Comparison of ENCODE assay signal across 16 cellular contexts in genomic region chr20:58160451-58161051, GRCh38.
DNase-seq lines count a peak whose midpoint lies in the region; ATAC-seq and TF ChIP-seq lines count a peak whose summit lies in the region.
"Had no signal": no experiment of that assay in that cellular context is flagged by ENCODE, and none has a peak within 500 bp of the region (broad histone marks: within the 10 kb centered on the region; RNA-seq: fewer than 3 reads in every experiment).

No MANE protein-coding gene starts in this region.

- TF ChIP-seq CTCF in gastrocnemius medialis (IDR thresholded peaks at IDR 0.05 in 4 of 5, conservative IDR thresholded peaks at IDR 0.05 in 1 of 5) = no peak

- in situ Hi-C loops in gastrocnemius medialis (cut with MboI; ENCODE audit: low sequenced_read_pairs in 4 of 4) = no loop called here

- H3K4me1 ChIP-seq in SJSA1 (replicated peaks) = peaks cover 23% of the 10 kb centered on the region
- no peaks in the 10 kb centered on the region for H3K4me1 ChIP-seq in gastrocnemius medialis
- H3K4me1 ChIP-seq: BE2C had no signal

- H3K27me3 ChIP-seq in SJSA1 (replicated peaks) (no peaks in the 10 kb centered on the region), gastrocnemius medialis (no peaks in the 10 kb centered on the region)
- H3K27me3 ChIP-seq: BE2C had no signal

- ATAC-seq in gastrocnemius medialis (peak; percentile 49 to 83), HG02981 (IDR thresholded peaks at IDR 0.05; ENCODE audit: unreplicated experiment) (no peak)
- ATAC-seq: left colon had no signal

- H3K4me3 ChIP-seq in SJSA1 = no peak overlapping the region
- no peak overlapping the region for H3K4me3 ChIP-seq in gastrocnemius medialis

- H3K27ac ChIP-seq in SJSA1 (peak overlapping the region; percentile 86), gastrocnemius medialis (no peak overlapping the region)
- H3K27ac ChIP-seq: epithelial cell of prostate had no signal

- no peaks in the 10 kb centered on the region for H3K36me3 ChIP-seq in SJSA1
- H3K36me3 ChIP-seq in gastrocnemius medialis = no peaks in the 10 kb centered on the region
- H3K36me3 ChIP-seq: BE2C had no signal

- TF ChIP-seq POLR2A in gastrocnemius medialis (IDR thresholded peaks at IDR 0.05) = no peak

- intact Hi-C loops in gastrocnemius medialis (cut with DNase I; ENCODE audit: low total_unique reads) = no loop called here

- DNase-seq in ELR (ENCODE audit: low read depth) (peak; percentile 64), SJSA1 (ENCODE audit: low read depth in 1 of 2, low spot score in 2 of 2) (peak; percentile 62 to 72), fibroblast of the conjunctiva (ENCODE audit: low read depth) (peak; percentile 35), gastrocnemius medialis (peak in 1 of 2 donors; percentile 44), glomerular visceral epithelial cell (ENCODE audit: extremely low spot score) (no peak), T1000 (lab: John Stamatoyannopoulos, UW) (no peak)
- no peak for DNase-seq in stimulated activated naive CD4-positive, alpha-beta T cell treated with Interleukin-2 at 50 U/mL for 16 hours (lab: John Stamatoyannopoulos, UW)
- DNase-seq: activated CD4-positive, alpha-beta T cell treated with anti-CD3 and anti-CD28 coated beads, Interleukin-2, amount 50 U/mL, for 4 hours; activated T-cell treated with anti-CD3 and anti-CD28 coated beads, Interleukin-2, amount 50 U/mL, for 48 hours; BE2C; left colon; NCI-H2029 treated with DMSO at 0.1 percent for 48 hours; NCI-H526; substantia nigra had no signal

- no peaks in the 10 kb centered on the region for H3K9me3 ChIP-seq in SJSA1 (replicated peaks)
- H3K9me3 ChIP-seq in gastrocnemius medialis = no peaks in the 10 kb centered on the region
- H3K9me3 ChIP-seq: BE2C had no signal

Comparison
In these comparisons a context has a peak if more than half of its experiments do, and no peak if none do; other contexts are left out.
1. DNase-seq: peak in ELR (single experiment), SJSA1 (2 of 2) and fibroblast of the conjunctiva (single experiment); none in glomerular visceral epithelial cell (single experiment), stimulated activated naive CD4-positive, alpha-beta T cell treated with Interleukin-2 at 50 U/mL for 16 hours (single experiment) and T1000 (single experiment).